16 cellular contexts compared by ENCODE assay signal in the genomic region with DNA sequence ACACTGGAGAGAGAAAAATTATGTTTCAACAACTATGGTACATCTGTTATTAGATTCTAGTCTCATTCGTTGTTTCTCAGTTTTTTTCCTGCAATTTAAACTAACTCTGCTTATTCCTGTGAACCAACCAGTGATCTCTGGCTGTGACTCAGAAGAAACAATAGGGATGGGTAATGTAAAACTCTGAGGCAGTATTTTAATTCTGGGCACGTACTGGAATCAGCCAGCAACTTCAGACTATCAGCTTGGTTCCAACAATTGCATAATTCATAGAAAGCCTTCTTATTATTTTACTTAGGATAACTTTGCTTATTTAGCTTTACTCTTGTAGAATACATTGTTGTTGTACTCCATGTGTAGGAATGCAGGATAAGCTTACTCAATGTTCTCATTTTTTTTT. TPM values are rescaled to one million over a fixed set of nuclear protein-coding genes. Genes with fewer than 3 reads are reported as not detected.
DNase-seq lines count a peak whose midpoint lies in the region; ATAC-seq and TF ChIP-seq lines count a peak whose summit lies in the region.
"Had no signal": no experiment of that assay in that cellular context is flagged by ENCODE, and none has a peak within 500 bp of the region (broad histone marks: within the 10 kb centered on the region; RNA-seq: fewer than 3 reads in every experiment).

No MANE protein-coding gene starts in this region.

- no TSS peak for BruUV-seq in A673 (replicated peaks; lab: Mats Ljungman, UMichigan)

- POLR2A ChIA-PET in A673 (lab: Charles Lee; ENCODE audit: low non-redundant PET): interaction anchor here (0.7 kb wide), 1 partner anchor 334 kb away, joined by 7 read pairs; no protein-coding TSS in a partner anchor
- POLR2A ChIA-PET in HEK293 (lab: Yijun Ruan, JAX): interaction anchor here (0.7 kb wide), 1 partner anchor 671 kb away, joined by 5 read pairs; no protein-coding TSS in a partner anchor

- H3K27ac ChIP-seq in A673 (ENCODE audit: low read depth, low read length, poor library complexity, severe bottlenecking) (no peak overlapping the region), HEK293 (ENCODE audit: extremely low read depth, low read depth, low read length) (no peak overlapping the region)

- intact Hi-C loops in A673 (cut with micrococcal nuclease; ENCODE audit: unreplicated experiment): no loop called here

- H3K4me1 ChIP-seq in A673 (ENCODE audit: insufficient read depth, low read length, poor library complexity, severe bottlenecking): peaks cover 18% of the 10 kb centered on the region
- H3K4me1 ChIP-seq in HEK293 (ENCODE audit: control insufficient read depth, insufficient read depth, low read length): peaks cover 14% of the 10 kb centered on the region

- ATAC-seq in GM18505 (IDR thresholded peaks at IDR 0.05; ENCODE audit: unreplicated experiment): no peak
- no peak for ATAC-seq in GM18498 (IDR thresholded peaks at IDR 0.05; ENCODE audit: unreplicated experiment)
- ATAC-seq: activated CD8-positive, alpha-beta T cell treated with anti-CD3 and anti-CD28 coated beads for 36 hours; HepG2; left colon had no signal

- H3K9me3 ChIP-seq in A673 (ENCODE audit: low read depth, low read length, poor library complexity, severe bottlenecking): no peaks in the 10 kb centered on the region
- no peaks in the 10 kb centered on the region for H3K9me3 ChIP-seq in HEK293 (ENCODE audit: control insufficient read depth, insufficient read depth, low read depth, low read length)
- H3K9me3 ChIP-seq: transverse colon had no signal

- TF ChIP-seq CTCF in A673 (conservative IDR thresholded peaks at IDR 0.05; ENCODE audit: low read depth, low read length) (no peak), HEK293 (tag by site-specific recombination; IDR thresholded peaks at IDR 0.05) (no peak), cardiac fibroblast (IDR thresholded peaks at IDR 0.05; ENCODE audit: low read depth, low read length) (no peak)

- TF ChIP-seq POLR2A in GM18505 (IDR thresholded peaks at IDR 0.05; ENCODE audit: borderline replicate concordance, extremely low read depth, insufficient read depth, insufficient read length): no peak

- CTCF ChIA-PET in A673 (lab: Charles Lee) (no interaction called here), HEK293 (lab: Yijun Ruan, JAX) (interaction anchor here (0.6 kb wide), 1 partner anchor 71 kb away, joined by 4 read pairs; no protein-coding TSS in a partner anchor)

- no peaks in the 10 kb centered on the region for H3K36me3 ChIP-seq in A673 (ENCODE audit: insufficient read depth, low read length, poor library complexity, severe bottlenecking)
- no peaks in the 10 kb centered on the region; a peak in 1 of 3 replicates for H3K36me3 ChIP-seq in HEK293 (ENCODE audit: control insufficient read depth in 2 of 2, insufficient read depth in 1 of 2, low read length in 2 of 2)
- H3K36me3 ChIP-seq: transverse colon had no signal

- no peak overlapping the region for H3K4me3 ChIP-seq in A673 (ENCODE audit: low read depth, low read length, poor library complexity, severe bottlenecking)
- H3K4me3 ChIP-seq in HEK293 (ENCODE audit: low read depth, low read length): no peak overlapping the region
- H3K4me3 ChIP-seq in cardiac fibroblast (replicated peaks in 1 of 2; ENCODE audit: low read depth in 2 of 2, low read length in 2 of 2): no peak overlapping the region
- H3K4me3 ChIP-seq: transverse colon had no signal

- DNase-seq in A673 (ENCODE audit: low spot score): peak; percentile 73
- peak; percentile 79 to 87 for DNase-seq in cardiac fibroblast (ENCODE audit: low read depth in 2 of 2)
- DNase-seq in medulla oblongata (ENCODE audit: extremely low spot score): peak; percentile 68
- DNase-seq in GOT3 (lab: John Stamatoyannopoulos, UW): no peak
- no peak for DNase-seq in KG1 (lab: John Stamatoyannopoulos, UW)
- DNase-seq: activated CD8-positive, alpha-beta T cell treated with anti-CD3 and anti-CD28 coated beads for 36 hours; activated naive CD4-positive, alpha-beta T cell treated with anti-CD3 and anti-CD28 coated beads for 36 hours; DMS153; left colon; NCI-H1436; SHP77; transverse colon had no signal

- H3K27me3 ChIP-seq in A673 (replicated peaks; ENCODE audit: insufficient read depth, low read depth, low read length, poor library complexity): no peaks in the 10 kb centered on the region
- H3K27me3 ChIP-seq: transverse colon had no signal

TF ChIP-seq in HEK293, 187 proteins besides CTCF, POLR2A, EP300 and RAD21:
- TF ChIP-seq, protein P1, sequence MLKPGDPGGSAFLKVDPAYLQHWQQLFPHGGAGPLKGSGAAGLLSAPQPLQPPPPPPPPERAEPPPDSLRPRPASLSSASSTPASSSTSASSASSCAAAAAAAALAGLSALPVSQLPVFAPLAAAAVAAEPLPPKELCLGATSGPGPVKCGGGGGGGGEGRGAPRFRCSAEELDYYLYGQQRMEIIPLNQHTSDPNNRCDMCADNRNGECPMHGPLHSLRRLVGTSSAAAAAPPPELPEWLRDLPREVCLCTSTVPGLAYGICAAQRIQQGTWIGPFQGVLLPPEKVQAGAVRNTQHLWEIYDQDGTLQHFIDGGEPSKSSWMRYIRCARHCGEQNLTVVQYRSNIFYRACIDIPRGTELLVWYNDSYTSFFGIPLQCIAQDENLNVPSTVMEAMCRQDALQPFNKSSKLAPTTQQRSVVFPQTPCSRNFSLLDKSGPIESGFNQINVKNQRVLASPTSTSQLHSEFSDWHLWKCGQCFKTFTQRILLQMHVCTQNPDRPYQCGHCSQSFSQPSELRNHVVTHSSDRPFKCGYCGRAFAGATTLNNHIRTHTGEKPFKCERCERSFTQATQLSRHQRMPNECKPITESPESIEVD (tag by site-specific recombination; IDR thresholded peaks at IDR 0.05): peak; percentile 46
- TF ChIP-seq, protein P2, sequence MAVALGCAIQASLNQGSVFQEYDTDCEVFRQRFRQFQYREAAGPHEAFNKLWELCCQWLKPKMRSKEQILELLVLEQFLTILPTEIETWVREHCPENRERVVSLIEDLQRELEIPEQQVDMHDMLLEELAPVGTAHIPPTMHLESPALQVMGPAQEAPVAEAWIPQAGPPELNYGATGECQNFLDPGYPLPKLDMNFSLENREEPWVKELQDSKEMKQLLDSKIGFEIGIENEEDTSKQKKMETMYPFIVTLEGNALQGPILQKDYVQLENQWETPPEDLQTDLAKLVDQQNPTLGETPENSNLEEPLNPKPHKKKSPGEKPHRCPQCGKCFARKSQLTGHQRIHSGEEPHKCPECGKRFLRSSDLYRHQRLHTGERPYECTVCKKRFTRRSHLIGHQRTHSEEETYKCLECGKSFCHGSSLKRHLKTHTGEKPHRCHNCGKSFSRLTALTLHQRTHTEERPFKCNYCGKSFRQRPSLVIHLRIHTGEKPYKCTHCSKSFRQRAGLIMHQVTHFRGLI (tag by site-specific recombination; IDR thresholded peaks at IDR 0.05): no peak

RNA-seq across cellular contexts. Expression of a gene that starts 28.7 kb away (rescaled TPM):
- total RNA-seq in A673 (2021): 24.2 and 28.5 TPM in 2 replicates

Comparison
In these comparisons a context has a peak if more than half of its experiments do, and no peak if none do; other contexts are left out.
1. DNase-seq: peak in A673 (single experiment), cardiac fibroblast (2 of 2) and medulla oblongata (single experiment); none in GOT3 (single experiment) and KG1 (single experiment).